Comparison of ENCODE assay signal across 10 cellular contexts in genomic region chr7:153886506-153887391, GRCh38.
DNase-seq lines count a peak whose midpoint lies in the region; ATAC-seq and TF ChIP-seq lines count a peak whose summit lies in the region.
"Had no signal": no experiment of that assay in that cellular context is flagged by ENCODE, and none has a peak within 500 bp of the region (broad histone marks: within the 10 kb centered on the region; RNA-seq: fewer than 3 reads in every experiment).

No MANE protein-coding gene starts in this region.

- intact Hi-C loops in right cardiac atrium (cut with DNase I): no loop called here

- H3K4me3 ChIP-seq in HUES48 (ENCODE audit: low read depth, low read length) (peak overlapping the region; percentile 73), right cardiac atrium (ENCODE audit: low read length) (no peak overlapping the region)
- H3K4me3 ChIP-seq: K562 had no signal

- no peaks in the 10 kb centered on the region for H3K36me3 ChIP-seq in HUES48 (ENCODE audit: control insufficient read depth, insufficient read depth, low read length)

- H3K9ac ChIP-seq in HUES48 (ENCODE audit: low read depth, low read length): no peak overlapping the region

- H3K4me1 ChIP-seq in HUES48 (ENCODE audit: control insufficient read depth, insufficient read depth, low read length): no peaks in the 10 kb centered on the region
- H3K4me1 ChIP-seq in right cardiac atrium (ENCODE audit: control insufficient read depth, insufficient read depth, low read length): no peaks in the 10 kb centered on the region

- ATAC-seq in right cardiac atrium (no peak), GM18868 (IDR thresholded peaks at IDR 0.05; ENCODE audit: unreplicated experiment) (no peak)
- no peak for ATAC-seq in stimulated activated naive CD8-positive, alpha-beta T cell treated with anti-CD3 and anti-CD28 coated beads, Interleukin-15, Interleukin-2, amounts not matched to agents 100 U/mL and 50 U/mL, for 24 hours
- ATAC-seq: K562 had no signal

- peak; percentile 7 to 51 (median 37) for DNase-seq in right cardiac atrium
- DNase-seq in putamen (ENCODE audit: low spot score): peak; percentile 2
- no peak for DNase-seq in COR-L47 (lab: John Stamatoyannopoulos, UW)
- DNase-seq in stimulated activated naive CD8-positive, alpha-beta T cell treated with anti-CD3 and anti-CD28 coated beads, Interleukin-15, Interleukin-2, amounts not matched to agents 100 U/mL and 50 U/mL, for 24 hours: no peak
- DNase-seq in NCI-H187 (lab: John Stamatoyannopoulos, UW): no peak
- DNase-seq: activated T-cell treated with anti-CD3 and anti-CD28 coated beads for 4 hours had no signal

- WGBS in right cardiac atrium: 1% methylated on average over 98 of the region's 98 CpGs

- H3K9me3 ChIP-seq in HUES48 (ENCODE audit: control insufficient read depth, insufficient read depth, low read length) (no peaks in the 10 kb centered on the region), right cardiac atrium (ENCODE audit: control insufficient read depth, low read length) (no peaks in the 10 kb centered on the region)

- H3K27ac ChIP-seq in HUES48 (ENCODE audit: low read depth, low read length) (no peak overlapping the region), right cardiac atrium (ENCODE audit: low read length) (no peak overlapping the region)

- H3K27me3 ChIP-seq in HUES48 (ENCODE audit: control insufficient read depth, insufficient read depth, low read length) (peaks cover 58% of the 10 kb centered on the region), right cardiac atrium (ENCODE audit: control insufficient read depth, insufficient read depth) (peaks cover 5% of the 10 kb centered on the region)

TF ChIP-seq in PFSK-1, 5 proteins besides CTCF, POLR2A, EP300 and RAD21:
- TF ChIP-seq POLR2AphosphoS5 (IDR thresholded peaks at IDR 0.05; ENCODE audit: low read depth, low read length): no peak
- peak; percentile 33 for TF ChIP-seq FOXP2 (optimal IDR thresholded peaks at IDR 0.05; ENCODE audit: borderline replicate concordance, extremely low read depth, extremely low read length, insufficient read depth)
TF ChIP-seq in PFSK-1: peak in this region for 1.

Comparison
In these comparisons a context has a peak if more than half of its experiments do, and no peak if none do; other contexts are left out.
1. DNase-seq: peak in right cardiac atrium (3 of 3) and putamen (single experiment); none in COR-L47 (single experiment), stimulated activated naive CD8-positive, alpha-beta T cell treated with anti-CD3 and anti-CD28 coated beads, Interleukin-15, Interleukin-2, amounts not matched to agents 100 U/mL and 50 U/mL, for 24 hours (single experiment) and NCI-H187 (0 of 2).